7 cellular contexts compared by ENCODE assay signal in genomic region chr3:27089063-27089462, GRCh38.
"Had no signal": no experiment of that assay in that cellular context is flagged by ENCODE, and none has a peak within 500 bp of the region (broad histone marks: within the 10 kb centered on the region; RNA-seq: fewer than 3 reads in every experiment).

No MANE protein-coding gene starts in this region.

- H3K27ac ChIP-seq: body of pancreas, thoracic aorta had no signal

- H3K4me1 ChIP-seq: body of pancreas had no signal

- ATAC-seq: body of pancreas; stimulated activated naive CD8-positive, alpha-beta T cell treated with anti-CD3 and anti-CD28 coated beads, Interleukin-15, amount 100 ng/mL, for 72 hours had no signal

- H3K36me3 ChIP-seq: thoracic aorta had no signal

- H3K9me3 ChIP-seq: body of pancreas, thoracic aorta had no signal

- H3K4me3 ChIP-seq: body of pancreas, thoracic aorta had no signal

- H3K27me3 ChIP-seq: body of pancreas had no signal

- FAIRE-seq: urothelium cell line had no signal

- DNase-seq: activated naive CD4-positive, alpha-beta T cell treated with anti-CD3 and anti-CD28 coated beads, Interleukin-2, amount 50 U/mL, for 16 hours; body of pancreas; glutamatergic neuron; stimulated activated CD4-positive, alpha-beta T cell treated with anti-CD3 and anti-CD28 coated beads, Interleukin-4, amount 100 ng/mL, for 1 hour; stimulated activated naive CD8-positive, alpha-beta T cell treated with anti-CD3 and anti-CD28 coated beads, Interleukin-15, amount 100 ng/mL, for 72 hours had no signal
